Comparison of ENCODE assay signal across 21 cellular contexts in the genomic region with DNA sequence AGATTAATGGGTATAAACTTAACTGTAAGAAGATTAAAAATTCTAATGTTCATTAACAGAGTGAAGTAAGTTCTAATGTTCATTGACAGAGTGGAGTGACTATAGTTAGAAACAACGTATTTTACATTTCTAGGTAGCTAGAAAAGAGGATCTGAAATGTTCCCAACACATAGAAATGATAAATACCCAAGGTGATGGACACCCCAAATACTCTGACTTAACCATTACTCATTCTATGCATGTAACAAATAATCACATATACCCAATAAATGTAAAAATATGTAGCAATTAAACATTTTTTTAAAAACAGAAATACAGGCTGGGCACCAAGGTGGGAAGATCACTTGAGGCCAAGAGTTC.
A peak's percentile ranks its signal among the peaks of the same experiment; 100 is the strongest.
DNase-seq lines count a peak whose midpoint lies in the region; ATAC-seq and FAIRE-seq lines count a peak whose summit lies in the region.
"Had no signal": no experiment of that assay in that cellular context is flagged by ENCODE, and none has a peak within 500 bp of the region (broad histone marks: within the 10 kb centered on the region; RNA-seq: fewer than 3 reads in every experiment).

No MANE protein-coding gene starts in this region.

- H3K27me3 Mint-ChIP-seq in dendritic cell treated with granulocyte-macrophage colony-stimulating factor and Interleukin-4, amounts not matched to agents 40 ng/mL and 50 ng/mL, for 4 days = no peaks in the 10 kb centered on the region
- no peaks in the 10 kb centered on the region for H3K27me3 Mint-ChIP-seq in stimulated activated memory B cell treated with anti-CD40 and anti-IgM and Interleukin-4, amounts not matched to agents 10 μg/mL and 1 μg/mL and 100 μg/mL, for 72 hours
- H3K27me3 Mint-ChIP-seq: activated B cell treated with CpG ODN at 0.5 μM for 24 hours; activated CD4-positive, alpha-beta memory T cell treated with anti-CD3 and anti-CD28 coated beads for 36 hours; naive thymus-derived CD4-positive, alpha-beta T cell had no signal

- H3K27ac Mint-ChIP-seq in dendritic cell treated with granulocyte-macrophage colony-stimulating factor and Interleukin-4, amounts not matched to agents 40 ng/mL and 50 ng/mL, for 4 days = peak overlapping the region; percentile 3
- peak overlapping the region; percentile 44 for H3K27ac Mint-ChIP-seq in stimulated activated memory B cell treated with anti-CD40 and anti-IgM and Interleukin-4, amounts not matched to agents 10 μg/mL and 1 μg/mL and 100 μg/mL, for 72 hours
- H3K27ac Mint-ChIP-seq: activated B cell treated with CpG ODN at 0.5 μM for 24 hours; activated CD4-positive, alpha-beta memory T cell treated with anti-CD3 and anti-CD28 coated beads for 36 hours; CD14-positive monocyte had no signal

- H3K4me1 Mint-ChIP-seq in dendritic cell treated with granulocyte-macrophage colony-stimulating factor and Interleukin-4, amounts not matched to agents 40 ng/mL and 50 ng/mL, for 4 days (ENCODE audit: low read depth) = peaks cover 50% of the 10 kb centered on the region
- H3K4me1 Mint-ChIP-seq in stimulated activated memory B cell treated with anti-CD40 and anti-IgM and Interleukin-4, amounts not matched to agents 10 μg/mL and 1 μg/mL and 100 μg/mL, for 72 hours = peaks cover 29% of the 10 kb centered on the region

- H3K4me3 Mint-ChIP-seq in dendritic cell treated with granulocyte-macrophage colony-stimulating factor and Interleukin-4, amounts not matched to agents 40 ng/mL and 50 ng/mL, for 4 days = no peak overlapping the region
- no peak overlapping the region for H3K4me3 Mint-ChIP-seq in stimulated activated memory B cell treated with anti-CD40 and anti-IgM and Interleukin-4, amounts not matched to agents 10 μg/mL and 1 μg/mL and 100 μg/mL, for 72 hours
- H3K4me3 Mint-ChIP-seq: activated CD4-positive, alpha-beta memory T cell treated with anti-CD3 and anti-CD28 coated beads for 36 hours; CD14-positive monocyte; naive thymus-derived CD4-positive, alpha-beta T cell had no signal

- intact Hi-C loops in dendritic cell treated with granulocyte-macrophage colony-stimulating factor and Interleukin-4, amounts not matched to agents 40 ng/mL and 50 ng/mL, for 4 days (cut with micrococcal nuclease) = no loop called here

- peak; percentile 57 for ATAC-seq in HG03159 (IDR thresholded peaks at IDR 0.05; ENCODE audit: unreplicated experiment)
- no peak for ATAC-seq in stimulated activated memory B cell treated with anti-CD40 and anti-IgM and Interleukin-4, amounts not matched to agents 10 μg/mL and 1 μg/mL and 100 μg/mL, for 72 hours
- ATAC-seq: naive thymus-derived CD4-positive, alpha-beta T cell; stimulated activated naive CD8-positive, alpha-beta T cell treated with anti-CD3 and anti-CD28 coated beads, Interleukin-15, Interleukin-2, amounts not matched to agents 100 U/mL and 50 U/mL, for 24 hours had no signal

- no peak for DNase-seq in GM18507 (ENCODE audit: extremely low spot score, insufficient read length, low read depth)
- DNase-seq in DMS153 treated with DMSO at 0.1 percent for 48 hours (lab: John Stamatoyannopoulos, UW; ENCODE audit: unreplicated experiment) = no peak
- no peak for DNase-seq in central memory CD4-positive, alpha-beta T cell
- DNase-seq in stimulated activated CD8-positive, alpha-beta memory T cell treated with anti-CD3 and anti-CD28 coated beads, Interleukin-4, amount 100 ng/mL, for 48 hours = no peak
- DNase-seq in activated naive CD4-positive, alpha-beta T cell (lab: John Stamatoyannopoulos, UW) = no peak
- DNase-seq: activated B cell treated with CpG ODN at 0.5 μM for 24 hours; activated CD4-positive, alpha-beta memory T cell treated with anti-CD3 and anti-CD28 coated beads for 36 hours; activated effector memory CD4-positive, alpha-beta T cell treated with Interleukin-2 at 50 U/mL for 16 hours; effector CD4-positive, alpha-beta T cell; Kasumi-1; naive thymus-derived CD4-positive, alpha-beta T cell; NCI-H187; OCI-M1; ovary; stimulated activated CD4-positive, alpha-beta T cell treated with anti-CD3 and anti-CD28 coated beads, Interleukin-4, amount 100 ng/mL, for 1 hour; stimulated activated naive CD8-positive, alpha-beta T cell treated with anti-CD3 and anti-CD28 coated beads, Interleukin-15, Interleukin-2, amounts not matched to agents 100 U/mL and 50 U/mL, for 24 hours; SW 1271 had no signal

- FAIRE-seq in GM18507 (lab: Jason Lieb, UNC) = peak; percentile 9

- H3K9me3 Mint-ChIP-seq in dendritic cell treated with granulocyte-macrophage colony-stimulating factor and Interleukin-4, amounts not matched to agents 40 ng/mL and 50 ng/mL, for 4 days = no peaks in the 10 kb centered on the region
- H3K9me3 Mint-ChIP-seq in stimulated activated memory B cell treated with anti-CD40 and anti-IgM and Interleukin-4, amounts not matched to agents 10 μg/mL and 1 μg/mL and 100 μg/mL, for 72 hours = no peaks in the 10 kb centered on the region
- H3K9me3 Mint-ChIP-seq: activated B cell treated with CpG ODN at 0.5 μM for 24 hours; activated CD4-positive, alpha-beta memory T cell treated with anti-CD3 and anti-CD28 coated beads for 36 hours; CD14-positive monocyte; naive thymus-derived CD4-positive, alpha-beta T cell had no signal

- peaks cover 38% of the 10 kb centered on the region for H3K36me3 Mint-ChIP-seq in dendritic cell treated with granulocyte-macrophage colony-stimulating factor and Interleukin-4, amounts not matched to agents 40 ng/mL and 50 ng/mL, for 4 days (ENCODE audit: low read depth)
- no peaks in the 10 kb centered on the region for H3K36me3 Mint-ChIP-seq in stimulated activated memory B cell treated with anti-CD40 and anti-IgM and Interleukin-4, amounts not matched to agents 10 μg/mL and 1 μg/mL and 100 μg/mL, for 72 hours
